In the genomic region with DNA sequence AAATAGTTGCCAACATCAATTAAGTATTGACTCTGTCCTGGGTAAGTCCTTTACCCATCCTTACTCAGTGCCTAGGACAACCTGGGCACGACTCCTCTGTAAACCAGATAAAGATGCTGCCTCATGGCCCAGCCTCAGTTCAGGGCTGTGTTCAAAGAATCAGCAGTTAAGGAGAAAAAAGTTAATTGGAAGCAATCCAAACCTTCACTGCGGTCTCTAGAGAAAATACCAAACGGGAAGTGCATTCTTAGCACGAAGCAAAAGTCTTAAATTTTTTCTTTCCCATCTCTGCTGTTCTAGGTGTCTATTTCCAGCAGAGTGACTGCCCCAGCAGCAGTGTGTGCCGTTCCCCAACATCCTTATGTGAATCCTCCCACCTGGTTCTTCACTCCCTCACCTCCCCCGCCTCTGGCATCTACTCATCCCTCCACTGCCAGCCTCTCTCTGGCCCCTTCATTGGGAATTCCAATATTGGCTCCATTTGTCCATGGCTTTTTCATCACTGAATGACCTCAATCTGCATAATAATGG, we compare ENCODE assay signal across 9 cellular contexts. TPM values are rescaled to one million over a fixed set of nuclear protein-coding genes. Genes with fewer than 3 reads are reported as not detected.
DNase-seq lines count a peak whose midpoint lies in the region; FAIRE-seq and TF ChIP-seq lines count a peak whose summit lies in the region.
"Had no signal": no experiment of that assay in that cellular context is flagged by ENCODE, and none has a peak within 500 bp of the region (broad histone marks: within the 10 kb centered on the region; RNA-seq: fewer than 3 reads in every experiment).

No MANE protein-coding gene starts in this region.

- no peaks in the 10 kb centered on the region for H3K36me3 ChIP-seq in Karpas-422 (ENCODE audit: insufficient read depth, low read length)

- peaks cover 11% of the 10 kb centered on the region for H3K4me1 ChIP-seq in Karpas-422 (ENCODE audit: low read length)

- no peaks in the 10 kb centered on the region; the same call in 1 of the 2 replicates for H3K27me3 ChIP-seq in Karpas-422 (ENCODE audit: low read length)

- FAIRE-seq in HTR-8/SVneo (lab: Jason Lieb, UNC), result no peak

- peak overlapping the region; percentile 44 for H3K4me2 ChIP-seq in Karpas-422 (ENCODE audit: low read depth, low read length, poor library complexity, severe bottlenecking)

- no peaks in the 10 kb centered on the region for H4K20me1 ChIP-seq in Karpas-422 (ENCODE audit: insufficient read depth, low read depth, low read length)

- no peaks in the 10 kb centered on the region for H3K79me2 ChIP-seq in Karpas-422 (ENCODE audit: low read length)

- TF ChIP-seq CTCF in choroid plexus epithelial cell (conservative IDR thresholded peaks at IDR 0.05; ENCODE audit: low read depth, low read length), result no peak

- no peak overlapping the region for H3K27ac ChIP-seq in Karpas-422 (ENCODE audit: low read length)

- H3K9ac ChIP-seq in Karpas-422 (ENCODE audit: low read length), result no peak overlapping the region

- no peaks in the 10 kb centered on the region for H3K9me3 ChIP-seq in Karpas-422 (ENCODE audit: low read length)

- peak in 4 of 6 experiments; percentile 11 to 64 (median 28) for DNase-seq in stimulated activated naive CD4-positive, alpha-beta T cell (lab: John Stamatoyannopoulos, UW)
- no peak for DNase-seq in stimulated activated naive CD4-positive, alpha-beta T cell treated with Interleukin-2 at 50 U/mL for 16 hours (lab: John Stamatoyannopoulos, UW)
- DNase-seq in Karpas-422, result peak; percentile 70
- DNase-seq in choroid plexus epithelial cell (ENCODE audit: low read depth), result peak; percentile 88
- no peak for DNase-seq in cerebellar cortex (ENCODE audit: low spot score)
- no peak for DNase-seq in activated CD8-positive, alpha-beta memory T cell treated with anti-CD3 and anti-CD28 coated beads for 24 hours
- no peak for DNase-seq in HTR-8/SVneo (ENCODE audit: insufficient read length, low spot score)
- DNase-seq in T-helper 9 cell, result no peak
- DNase-seq: SHP77 treated with DMSO at 0.1 percent for 48 hours had no signal

- H3K4me3 ChIP-seq in Karpas-422 (ENCODE audit: low read length) (no peak overlapping the region), choroid plexus epithelial cell (ENCODE audit: low read depth, low read length) (no peak overlapping the region)

- no peaks in the 10 kb centered on the region for H3K9me2 ChIP-seq in Karpas-422 (replicated peaks; ENCODE audit: insufficient read depth, low read length)

- no peak overlapping the region for H2AFZ ChIP-seq in Karpas-422 (ENCODE audit: low read length)

RNA-seq across cellular contexts. Expression of a gene that starts 23.2 kb away (rescaled TPM):
- 0.11 and 0.60 TPM in 2 replicates for total RNA-seq in Karpas-422 (2014; rRNA removed; shearing (Covaris generic); ENCODE audit: low replicate concordance)

Comparison
In these comparisons a context has a peak if more than half of its experiments do, and no peak if none do; other contexts are left out.
1. DNase-seq: peak in stimulated activated naive CD4-positive, alpha-beta T cell (4 of 6), Karpas-422 (single experiment) and choroid plexus epithelial cell (single experiment); none in stimulated activated naive CD4-positive, alpha-beta T cell treated with Interleukin-2 at 50 U/mL for 16 hours (single experiment), cerebellar cortex (single experiment), activated CD8-positive, alpha-beta memory T cell treated with anti-CD3 and anti-CD28 coated beads for 24 hours (single experiment), HTR-8/SVneo (single experiment) and T-helper 9 cell (single experiment).